In genomic region chr4:88335092-88335665, GRCh38 we compare ENCODE assay signal across 15 cellular contexts. TPM values are rescaled to one million over a fixed set of nuclear protein-coding genes. Genes with fewer than 3 reads are reported as not detected.
DNase-seq lines count a peak whose midpoint lies in the region; ATAC-seq and TF ChIP-seq lines count a peak whose summit lies in the region.
"Had no signal": no experiment of that assay in that cellular context is flagged by ENCODE, and none has a peak within 500 bp of the region (broad histone marks: within the 10 kb centered on the region; RNA-seq: fewer than 3 reads in every experiment).

No MANE protein-coding gene starts in this region.

- H3K4me1 Mint-ChIP-seq in activated naive CD8-positive, alpha-beta T cell treated with anti-CD3 and anti-CD28 coated beads, Interleukin-2, amount 50 U/mL, for 24 hours = no peaks in the 10 kb centered on the region

- TF ChIP-seq CTCF in C4-2B (conservative IDR thresholded peaks at IDR 0.05) (no peak), fibroblast of mammary gland (conservative IDR thresholded peaks at IDR 0.05; ENCODE audit: control insufficient read depth, insufficient read depth, low read depth, low read length) (no peak)

- DNase-seq in NCI-H510A (lab: John Stamatoyannopoulos, UW) = peak; percentile 4
- peak; percentile 91 for DNase-seq in fibroblast of mammary gland (ENCODE audit: low read depth)
- DNase-seq in mucosa of gallbladder (ENCODE audit: low spot score) = peak; percentile 15
- DNase-seq in NCI-H1694 treated with DMSO at 0.1 percent for 48 hours (lab: John Stamatoyannopoulos, UW) = no peak
- DNase-seq in NCI-H69 (lab: John Stamatoyannopoulos, UW) = no peak
- DNase-seq in activated naive CD8-positive, alpha-beta T cell treated with anti-CD3 and anti-CD28 coated beads, Interleukin-2, amount 50 U/mL, for 24 hours = no peak
- DNase-seq in stimulated activated CD4-positive, alpha-beta T cell treated with anti-CD3 and anti-CD28 coated beads, Interleukin-15, amount 100 ng/mL, for 24 hours = no peak
- DNase-seq: activated CD4-positive, alpha-beta T cell treated with anti-CD3 and anti-CD28 coated beads for 4 hours; activated T-cell treated with anti-CD3 and anti-CD28 coated beads, Interleukin-2, amount 50 U/mL, for 72 hours; NCI-H187 treated with DMSO at 0.1 percent for 48 hours had no signal

- no peak overlapping the region for H3K4me3 ChIP-seq in fibroblast of mammary gland (ENCODE audit: control insufficient read depth, low read depth, low read length)
- H3K4me3 ChIP-seq: ascending aorta, K562 had no signal

- H3K27ac Mint-ChIP-seq in activated naive CD8-positive, alpha-beta T cell treated with anti-CD3 and anti-CD28 coated beads, Interleukin-2, amount 50 U/mL, for 24 hours = no peak overlapping the region
- H3K27ac Mint-ChIP-seq: activated T-cell treated with anti-CD3 and anti-CD28 coated beads, Interleukin-2, amount 50 U/mL, for 72 hours; memory B cell had no signal

- ATAC-seq in activated naive CD8-positive, alpha-beta T cell treated with anti-CD3 and anti-CD28 coated beads, Interleukin-2, amount 50 U/mL, for 24 hours = no peak
- ATAC-seq: activated T-cell treated with anti-CD3 and anti-CD28 coated beads, Interleukin-2, amount 50 U/mL, for 72 hours; K562 had no signal

- H3K27ac ChIP-seq in C4-2B = peak overlapping the region; percentile 86
- H3K27ac ChIP-seq: ascending aorta, parathyroid adenoma had no signal

- H3K4me3 Mint-ChIP-seq in activated naive CD8-positive, alpha-beta T cell treated with anti-CD3 and anti-CD28 coated beads, Interleukin-2, amount 50 U/mL, for 24 hours = no peak overlapping the region
- H3K4me3 Mint-ChIP-seq: activated T-cell treated with anti-CD3 and anti-CD28 coated beads, Interleukin-2, amount 50 U/mL, for 72 hours; memory B cell had no signal

- no peaks in the 10 kb centered on the region for H3K36me3 Mint-ChIP-seq in activated naive CD8-positive, alpha-beta T cell treated with anti-CD3 and anti-CD28 coated beads, Interleukin-2, amount 50 U/mL, for 24 hours (ENCODE audit: low read depth)

- peaks cover 2% of the 10 kb centered on the region for H3K27me3 Mint-ChIP-seq in activated naive CD8-positive, alpha-beta T cell treated with anti-CD3 and anti-CD28 coated beads, Interleukin-2, amount 50 U/mL, for 24 hours
- H3K27me3 Mint-ChIP-seq: memory B cell had no signal

- H3K9me3 Mint-ChIP-seq in activated naive CD8-positive, alpha-beta T cell treated with anti-CD3 and anti-CD28 coated beads, Interleukin-2, amount 50 U/mL, for 24 hours = no peaks in the 10 kb centered on the region
- H3K9me3 Mint-ChIP-seq: memory B cell had no signal

RNA-seq across cellular contexts. Expression of gene HERC6, which starts 43.5 kb away (rescaled TPM):
- total RNA-seq in mucosa of gallbladder = 12.3 TPM

RNA-seq across cellular contexts. Expression of gene PPM1K, which starts 50.8 kb away (rescaled TPM):
- 24.4 TPM for total RNA-seq in mucosa of gallbladder

Comparison
In these comparisons a context has a peak if more than half of its experiments do, and no peak if none do; other contexts are left out.
1. DNase-seq: peak in NCI-H510A (single experiment), fibroblast of mammary gland (single experiment) and mucosa of gallbladder (single experiment); none in NCI-H1694 treated with DMSO at 0.1 percent for 48 hours (single experiment), NCI-H69 (single experiment), activated naive CD8-positive, alpha-beta T cell treated with anti-CD3 and anti-CD28 coated beads, Interleukin-2, amount 50 U/mL, for 24 hours (single experiment) and stimulated activated CD4-positive, alpha-beta T cell treated with anti-CD3 and anti-CD28 coated beads, Interleukin-15, amount 100 ng/mL, for 24 hours (single experiment).